In the genomic region with DNA sequence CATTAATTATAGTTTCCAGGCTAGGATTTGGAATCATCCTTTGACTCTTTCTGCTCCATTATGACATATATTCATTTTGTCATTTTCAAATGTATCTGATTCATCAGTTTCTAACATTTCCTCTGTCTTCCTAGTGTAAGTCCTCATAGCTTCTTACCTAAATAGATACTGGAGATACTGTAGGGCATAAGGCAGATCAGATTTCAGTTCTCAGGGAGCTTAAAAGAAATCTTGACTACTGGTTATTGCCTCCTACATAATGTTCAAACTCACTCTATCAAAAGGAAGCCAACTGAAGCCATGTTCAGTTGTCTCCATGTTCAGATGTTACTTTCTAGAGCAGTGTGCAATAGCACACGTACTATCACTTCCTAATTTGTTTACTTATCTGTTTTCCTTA, we compare ENCODE assay signal across 21 cellular contexts. TPM values are rescaled to one million over a fixed set of nuclear protein-coding genes. Genes with fewer than 3 reads are reported as not detected.
A peak's percentile ranks its signal among the peaks of the same experiment; 100 is the strongest.
DNase-seq lines count a peak whose midpoint lies in the region; ATAC-seq, FAIRE-seq and TF ChIP-seq lines count a peak whose summit lies in the region.
"Had no signal": no experiment of that assay in that cellular context is flagged by ENCODE, and none has a peak within 500 bp of the region (broad histone marks: within the 10 kb centered on the region; RNA-seq: fewer than 3 reads in every experiment).

No MANE protein-coding gene starts in this region.

- no peaks in the 10 kb centered on the region for H3K27me3 Mint-ChIP-seq in central memory CD8-positive, alpha-beta T cell
- H3K27me3 Mint-ChIP-seq in natural killer cell (ENCODE audit: low read depth in 2 of 2) = no peaks in the 10 kb centered on the region
- H3K27me3 Mint-ChIP-seq in activated T-cell treated with anti-CD3 and anti-CD28 coated beads, Interleukin-2, amount 50 U/mL, for 72 hours (ENCODE audit: low read depth) = no peaks in the 10 kb centered on the region

- H3K36me3 Mint-ChIP-seq in central memory CD8-positive, alpha-beta T cell (ENCODE audit: insufficient read depth) = peaks cover 6% of the 10 kb centered on the region
- H3K36me3 Mint-ChIP-seq in natural killer cell = no peaks in the 10 kb centered on the region
- H3K36me3 Mint-ChIP-seq in activated T-cell treated with anti-CD3 and anti-CD28 coated beads, Interleukin-2, amount 50 U/mL, for 72 hours (ENCODE audit: insufficient read depth in 2 of 2) = no peaks in the 10 kb centered on the region

- no peak for DNase-seq in H54 (ENCODE audit: insufficient read length, low spot score)
- DNase-seq in central memory CD8-positive, alpha-beta T cell (ENCODE audit: low spot score in 2 of 2) = no peak
- no peak for DNase-seq in natural killer cell
- no peak for DNase-seq in activated T-cell treated with anti-CD3 and anti-CD28 coated beads, Interleukin-2, amount 50 U/mL, for 72 hours
- no peak for DNase-seq in NCI-H446 (lab: John Stamatoyannopoulos, UW)
- DNase-seq in NCI-H69 (lab: John Stamatoyannopoulos, UW) = no peak
- DNase-seq: Calu3; CD8-positive, alpha-beta T cell; EL; GM23248; HCEC 1CT; NCI-H1092 treated with DMSO at 0.1 percent for 48 hours; NCI-H146; NCI-H2029 treated with DMSO at 0.1 percent for 48 hours; NCI-H526; SHP77 treated with DMSO at 0.1 percent for 48 hours; SK-N-SH had no signal

- H3K36me3 ChIP-seq in KMS-11 (ENCODE audit: insufficient read depth) = no peaks in the 10 kb centered on the region

- no peak overlapping the region for H3K9ac ChIP-seq in KMS-11
- H3K9ac ChIP-seq: BLaER1 treated with 17β-estradiol and CSF1 and Interleukin-3, amounts not matched to agents 10 nM and 100 nM; GM23248; SK-N-SH had no signal

- H3K4me2 ChIP-seq in KMS-11 = no peak overlapping the region
- H3K4me2 ChIP-seq: BLaER1 treated with 17β-estradiol and CSF1 and Interleukin-3, amounts not matched to agents 10 nM and 100 nM; SK-N-SH had no signal

- H3K9me3 Mint-ChIP-seq in central memory CD8-positive, alpha-beta T cell = no peaks in the 10 kb centered on the region
- no peaks in the 10 kb centered on the region for H3K9me3 Mint-ChIP-seq in natural killer cell
- H3K9me3 Mint-ChIP-seq in activated T-cell treated with anti-CD3 and anti-CD28 coated beads, Interleukin-2, amount 50 U/mL, for 72 hours = no peaks in the 10 kb centered on the region
- H3K9me3 Mint-ChIP-seq: CD8-positive, alpha-beta T cell had no signal

- FAIRE-seq in H54 (lab: Jason Lieb, UNC) = peak; percentile 61
- FAIRE-seq: GM12878 had no signal

- no peaks in the 10 kb centered on the region for H3K79me2 ChIP-seq in KMS-11 (ENCODE audit: insufficient read depth, low read depth)

- H3K27ac Mint-ChIP-seq in central memory CD8-positive, alpha-beta T cell (ENCODE audit: low read depth) = peak overlapping the region; percentile 32
- peak overlapping the region; percentile 29 to 44 for H3K27ac Mint-ChIP-seq in natural killer cell
- no peak overlapping the region for H3K27ac Mint-ChIP-seq in activated T-cell treated with anti-CD3 and anti-CD28 coated beads, Interleukin-2, amount 50 U/mL, for 72 hours
- H3K27ac Mint-ChIP-seq: CD8-positive, alpha-beta T cell had no signal

- intact Hi-C loops in natural killer cell (cut with micrococcal nuclease) = no loop called here

- H3K27me3 ChIP-seq in KMS-11 (ENCODE audit: insufficient read depth, low read depth) = no peaks in the 10 kb centered on the region
- H3K27me3 ChIP-seq: BLaER1 treated with 17β-estradiol and CSF1 and Interleukin-3, amounts not matched to agents 10 nM and 100 nM had no signal

- no peak overlapping the region for H3K4me3 ChIP-seq in KMS-11 (IDR thresholded peaks at IDR 0.05; ENCODE audit: insufficient read depth, low read depth, low read length)
- H3K4me3 ChIP-seq: BLaER1 treated with 17β-estradiol and CSF1 and Interleukin-3, amounts not matched to agents 10 nM and 100 nM; GM12878; GM23248 had no signal

- peak overlapping the region; percentile 7; the same call in 1 of the 2 replicates for H3K27ac ChIP-seq in KMS-11
- H3K27ac ChIP-seq: BLaER1 treated with 17β-estradiol and CSF1 and Interleukin-3, amounts not matched to agents 10 nM and 100 nM; GM23248 had no signal

- TF ChIP-seq POLR2A in H54 (IDR thresholded peaks at IDR 0.05; ENCODE audit: low read depth, low read length) = no peak

- no peak overlapping the region for H3K4me3 Mint-ChIP-seq in central memory CD8-positive, alpha-beta T cell
- H3K4me3 Mint-ChIP-seq in natural killer cell = no peak overlapping the region
- H3K4me3 Mint-ChIP-seq in activated T-cell treated with anti-CD3 and anti-CD28 coated beads, Interleukin-2, amount 50 U/mL, for 72 hours = no peak overlapping the region
- H3K4me3 Mint-ChIP-seq: CD8-positive, alpha-beta T cell had no signal

- no peak for ATAC-seq in central memory CD8-positive, alpha-beta T cell (replicated peaks; ENCODE audit: extremely low read depth, poor library complexity, severe bottlenecking)
- ATAC-seq in natural killer cell (no peak), GM21390 (IDR thresholded peaks at IDR 0.05; ENCODE audit: unreplicated experiment) (no peak)
- no peak for ATAC-seq in activated T-cell treated with anti-CD3 and anti-CD28 coated beads, Interleukin-2, amount 50 U/mL, for 72 hours (replicated peaks in 1 of 2)
- ATAC-seq: CD8-positive, alpha-beta T cell; GM12878 had no signal

- H4K20me1 ChIP-seq in KMS-11 (ENCODE audit: insufficient read depth) = no peaks in the 10 kb centered on the region
- H4K20me1 ChIP-seq: BLaER1 treated with 17β-estradiol and CSF1 and Interleukin-3, amounts not matched to agents 10 nM and 100 nM had no signal

- peaks cover 7% of the 10 kb centered on the region for H3K4me1 Mint-ChIP-seq in central memory CD8-positive, alpha-beta T cell
- peaks cover 14 to 15% of the 10 kb centered on the region in 2 donors for H3K4me1 Mint-ChIP-seq in natural killer cell
- H3K4me1 Mint-ChIP-seq in activated T-cell treated with anti-CD3 and anti-CD28 coated beads, Interleukin-2, amount 50 U/mL, for 72 hours (ENCODE audit: low read depth) = peaks cover 16% of the 10 kb centered on the region

- peaks cover 7% of the 10 kb centered on the region for H3K4me1 ChIP-seq in KMS-11 (ENCODE audit: low read depth, poor library complexity, severe bottlenecking)

- H2AFZ ChIP-seq in KMS-11 (ENCODE audit: low read depth) = no peak overlapping the region
- H2AFZ ChIP-seq: GM23248 had no signal

- TF ChIP-seq CTCF in KMS-11 (conservative IDR thresholded peaks at IDR 0.05; ENCODE audit: low read depth, low read length) = no peak
- no peak for TF ChIP-seq CTCF in natural killer cell (IDR thresholded peaks at IDR 0.05)

RNA-seq across cellular contexts. Expression of a gene that starts 29.6 kb away (rescaled TPM):
- total RNA-seq in natural killer cell = 100 to 1,000 TPM in 1 of 3 donors, 10 to 100 TPM in 2; 89.5 to 108 (median 96.5) TPM
- 10 to 100 TPM; 58.7 to 61.2 TPM for total RNA-seq in activated T-cell treated with anti-CD3 and anti-CD28 coated beads, Interleukin-2, amount 50 U/mL, for 72 hours
